In the genomic region with DNA sequence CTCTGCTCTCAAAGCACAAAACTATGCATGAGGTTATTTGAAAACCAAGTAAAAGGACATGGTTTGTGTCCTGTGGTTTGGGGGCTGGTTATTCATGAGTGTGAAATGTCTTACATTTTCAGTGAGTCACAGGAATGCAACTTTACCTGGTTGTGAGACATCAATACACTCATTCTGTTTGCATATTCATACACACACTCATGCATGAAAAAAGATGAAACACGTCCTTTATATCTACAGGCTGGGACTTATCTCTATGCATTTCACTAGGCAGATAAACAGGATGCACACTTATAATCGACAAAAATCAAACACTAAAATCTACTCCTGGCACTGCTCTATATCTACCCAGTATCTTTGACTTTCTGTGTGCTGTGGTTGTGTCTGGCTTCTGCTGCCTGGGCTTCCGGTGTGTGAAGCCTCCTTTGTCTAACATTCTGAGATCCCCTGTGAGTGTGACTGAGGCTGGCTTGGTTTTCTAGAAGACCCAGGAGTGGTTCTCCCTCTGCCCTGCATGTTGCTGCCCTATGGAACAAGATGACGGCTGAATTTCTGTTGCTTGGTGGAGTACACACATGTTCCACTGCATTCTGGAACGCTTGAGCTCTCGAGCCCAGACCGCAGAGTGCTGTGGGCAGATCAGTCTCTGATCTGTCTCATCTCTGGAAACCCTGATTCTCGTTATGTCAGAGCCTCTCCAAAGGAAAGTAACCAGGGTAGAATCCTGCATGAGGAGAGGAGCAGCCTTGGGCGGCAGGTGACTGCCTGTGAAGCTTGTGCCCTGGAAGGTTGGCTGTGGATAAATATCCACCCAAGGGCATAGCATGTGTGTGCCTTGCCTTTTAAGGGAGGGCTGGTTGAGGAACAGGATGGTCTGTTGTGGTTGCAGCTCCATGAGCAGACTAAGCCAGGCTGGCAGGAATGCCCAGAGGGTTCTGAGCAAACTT, we compare ENCODE assay signal across 8 cellular contexts. TPM values are rescaled to one million over a fixed set of nuclear protein-coding genes. Genes with fewer than 3 reads are reported as not detected.
DNase-seq lines count a peak whose midpoint lies in the region; ATAC-seq lines count a peak whose summit lies in the region.

No MANE protein-coding gene starts in this region.

- peak; percentile 36 for ATAC-seq in GM19468 (IDR thresholded peaks at IDR 0.05; ENCODE audit: extremely low read depth, unreplicated experiment)
- ATAC-seq in activated CD8-positive, alpha-beta T cell treated with anti-CD3 and anti-CD28 coated beads, Interleukin-2, amount 10 ng/mL, durations not matched to agents 7 days and 5 days = peak; percentile 81
- no peak for ATAC-seq in HG02884 (IDR thresholded peaks at IDR 0.05; ENCODE audit: unreplicated experiment)

- H3K9ac ChIP-seq in HUES48 (ENCODE audit: low read depth, low read length) = no peak overlapping the region

- no peaks in the 10 kb centered on the region for H3K27me3 ChIP-seq in HUES48 (ENCODE audit: control insufficient read depth, insufficient read depth, low read length)

- peak overlapping the region; percentile 69 for H3K4me3 Mint-ChIP-seq in activated CD8-positive, alpha-beta T cell treated with anti-CD3 and anti-CD28 coated beads, Interleukin-2, amount 10 ng/mL, durations not matched to agents 7 days and 5 days

- no peaks in the 10 kb centered on the region for H3K27me3 Mint-ChIP-seq in activated CD8-positive, alpha-beta T cell treated with anti-CD3 and anti-CD28 coated beads, Interleukin-2, amount 10 ng/mL, durations not matched to agents 7 days and 5 days (ENCODE audit: low read depth)

- peaks cover 9% of the 10 kb centered on the region; the same call in 1 of the 2 replicates for H3K4me1 ChIP-seq in HUES48 (ENCODE audit: control insufficient read depth, insufficient read depth, low read length)

- in situ Hi-C loops in KBM-7 (cut with MboI; ENCODE audit: low pct_unique_long_range_greater_than_20kb, low sequenced_read_pairs) = no loop called here

- CTCF ChIA-PET in activated CD8-positive, alpha-beta T cell treated with anti-CD3 and anti-CD28 coated beads, Interleukin-2, amount 10 ng/mL, durations not matched to agents 7 days and 5 days (lab: Charles Lee) = interaction anchor here (0.9 to 4.0 kb wide), 17 partner anchors 10 to 90 kb away, joined by 3 to 24 read pairs (median 5); partner anchors contain the start of gene FASLG

- H3K4me1 Mint-ChIP-seq in activated CD8-positive, alpha-beta T cell treated with anti-CD3 and anti-CD28 coated beads, Interleukin-2, amount 10 ng/mL, durations not matched to agents 7 days and 5 days (ENCODE audit: low read depth) = peaks cover 74% of the 10 kb centered on the region

- POLR2A ChIA-PET in activated CD8-positive, alpha-beta T cell treated with anti-CD3 and anti-CD28 coated beads, Interleukin-2, amount 10 ng/mL, durations not matched to agents 7 days and 5 days (lab: Charles Lee) = interaction anchor here (0.6 to 2.0 kb wide), 4 partner anchors 15 to 106 kb away, joined by 3 to 5 read pairs (median 4); partner anchors contain the start of genes FASLG and SUCO

- DNase-seq in activated CD8-positive, alpha-beta T cell treated with anti-CD3 and anti-CD28 coated beads, Interleukin-2, amount 10 ng/mL, durations not matched to agents 7 days and 5 days = peak; percentile 87
- peak; percentile 21 for DNase-seq in fibroblast of the conjunctiva (ENCODE audit: low read depth)
- peak; percentile 46 for DNase-seq in stimulated activated CD8-positive, alpha-beta memory T cell treated with anti-CD3 and anti-CD28 coated beads, Interleukin-15, amount 100 ng/mL, for 1 hour (ENCODE audit: low read depth)
- DNase-seq in KBM-7 = no peak
- DNase-seq in NCI-H2227 treated with DMSO at 0.1 percent for 48 hours (lab: John Stamatoyannopoulos, UW) = no peak

- H3K27ac Mint-ChIP-seq in activated CD8-positive, alpha-beta T cell treated with anti-CD3 and anti-CD28 coated beads, Interleukin-2, amount 10 ng/mL, durations not matched to agents 7 days and 5 days = peak overlapping the region; percentile 95

- H3K36me3 ChIP-seq in HUES48 (ENCODE audit: control insufficient read depth, insufficient read depth, low read length) = no peaks in the 10 kb centered on the region

- H3K27ac ChIP-seq in HUES48 (ENCODE audit: low read depth, low read length) = peak overlapping the region; percentile 72

- H3K36me3 Mint-ChIP-seq in activated CD8-positive, alpha-beta T cell treated with anti-CD3 and anti-CD28 coated beads, Interleukin-2, amount 10 ng/mL, durations not matched to agents 7 days and 5 days (ENCODE audit: low read depth) = peaks cover 13% of the 10 kb centered on the region

- H3K9me3 Mint-ChIP-seq in activated CD8-positive, alpha-beta T cell treated with anti-CD3 and anti-CD28 coated beads, Interleukin-2, amount 10 ng/mL, durations not matched to agents 7 days and 5 days (ENCODE audit: insufficient read depth) = peaks cover 8% of the 10 kb centered on the region

- H3K4me3 ChIP-seq in HUES48 (ENCODE audit: low read depth, low read length) = no peak overlapping the region

- no peaks in the 10 kb centered on the region for H3K9me3 ChIP-seq in HUES48 (ENCODE audit: control insufficient read depth, insufficient read depth, low read length)

RNA-seq across cellular contexts. Expression of gene FASLG, which starts 19.7 kb away (rescaled TPM):
- 1 to 10 TPM; 6.2 to 6.5 TPM for total RNA-seq in activated CD8-positive, alpha-beta T cell treated with anti-CD3 and anti-CD28 coated beads, Interleukin-2, amount 10 ng/mL, durations not matched to agents 7 days and 5 days

Comparison
In these comparisons a context has a peak if more than half of its experiments do, and no peak if none do; other contexts are left out.
1. DNase-seq: peak in activated CD8-positive, alpha-beta T cell treated with anti-CD3 and anti-CD28 coated beads, Interleukin-2, amount 10 ng/mL, durations not matched to agents 7 days and 5 days (single experiment), fibroblast of the conjunctiva (single experiment) and stimulated activated CD8-positive, alpha-beta memory T cell treated with anti-CD3 and anti-CD28 coated beads, Interleukin-15, amount 100 ng/mL, for 1 hour (single experiment); none in KBM-7 (single experiment) and NCI-H2227 treated with DMSO at 0.1 percent for 48 hours (single experiment).